ENCODE assay signal across 30 cellular contexts in genomic region chr1:78359666-78360065, GRCh38.
"Had no signal": no experiment of that assay in that cellular context is flagged by ENCODE, and none has a peak within 500 bp of the region (broad histone marks: within the 10 kb centered on the region; RNA-seq: fewer than 3 reads in every experiment).

No MANE protein-coding gene starts in this region.

- H3K36me3 ChIP-seq: adrenal gland, breast epithelium, SJSA1 had no signal

- DNase-seq: activated CD4-positive, alpha-beta T cell treated with anti-CD3 and anti-CD28 coated beads, Interleukin-2, amount 10 ng/mL, durations not matched to agents 7 days and 5 days; activated CD4-positive, alpha-beta T cell treated with anti-CD3 and anti-CD28 coated beads, Interleukin-2, amount 50 U/mL, for 48 hours; activated CD8-positive, alpha-beta memory T cell treated with anti-CD3 and anti-CD28 coated beads, Interleukin-2, amount 50 U/mL, for 4 hours; activated CD8-positive, alpha-beta T cell treated with anti-CD3 and anti-CD28 coated beads, Interleukin-2, amount 10 ng/mL, durations not matched to agents 7 days and 5 days; activated gamma-delta T cell treated with Interleukin-2 at 50 U/mL for 16 hours; activated naive CD4-positive, alpha-beta T cell treated with anti-CD3 and anti-CD28 coated beads for 36 hours; activated T-cell treated with anti-CD3 and anti-CD28 coated beads for 4 hours; activated T-cell treated with anti-CD3 and anti-CD28 coated beads, Interleukin-2, amount 50 U/mL, for 4 hours; adrenal gland; body of pancreas; KG1; NCI-H1092 treated with DMSO at 0.1 percent for 48 hours; NCI-H1417; NCI-H146; NCI-H187; NCI-H2029 treated with DMSO at 0.1 percent for 48 hours; NCI-H2107; NCI-H226; NCI-H524 treated with DMSO at 0.1 percent for 48 hours; NCI-H748 treated with DMSO at 0.1 percent for 48 hours; RPMI8226; SHP77 treated with DMSO at 0.1 percent for 48 hours; SK-N-SH had no signal

- ATAC-seq: activated CD8-positive, alpha-beta T cell treated with anti-CD3 and anti-CD28 coated beads, Interleukin-2, amount 10 ng/mL, durations not matched to agents 7 days and 5 days; activated naive CD4-positive, alpha-beta T cell treated with anti-CD3 and anti-CD28 coated beads, Interleukin-2, amount 50 U/mL, for 72 hours; activated T-cell treated with anti-CD3 and anti-CD28 coated beads, Interleukin-2, amount 50 U/mL, for 4 hours; body of pancreas; Panc1 had no signal

- H3K27ac ChIP-seq: adrenal gland, body of pancreas, breast epithelium, SJSA1 had no signal

- H3K36me3 Mint-ChIP-seq: activated naive CD4-positive, alpha-beta T cell treated with anti-CD3 and anti-CD28 coated beads, Interleukin-2, amount 50 U/mL, for 72 hours had no signal

- H3K27me3 ChIP-seq: adrenal gland, body of pancreas, breast epithelium, SJSA1 had no signal

- H3K9me3 Mint-ChIP-seq: activated CD4-positive, alpha-beta T cell treated with anti-CD3 and anti-CD28 coated beads, Interleukin-2, amount 10 ng/mL, durations not matched to agents 7 days and 5 days; activated naive CD4-positive, alpha-beta T cell treated with anti-CD3 and anti-CD28 coated beads for 36 hours; activated naive CD4-positive, alpha-beta T cell treated with anti-CD3 and anti-CD28 coated beads, Interleukin-2, amount 50 U/mL, for 72 hours; activated T-cell treated with anti-CD3 and anti-CD28 coated beads, Interleukin-2, amount 50 U/mL, for 4 hours; activated T-helper 1 cell treated with anti-CD3 and anti-CD28 coated beads, Interleukin-12 subunit alpha, Interleukin-12 subunit beta, Interleukin-2, Interleukin-4 antibody, amounts not matched to agents 30 ng/mL and 10 ng/mL and 1 ng/mL, durations not matched to agents 14 hours and 24 hours and 36 hours; T-helper 1 cell treated with Interleukin-12 subunit alpha and Interleukin-12 subunit beta and Interleukin-4 antibody, amounts not matched to agents 30 μg/mL and 1 μg/mL, for 36 hours; T-helper 2 cell treated with Interferon-gamma antibody and Interleukin-4, amounts not matched to agents 5 μg/mL and 100 μg/mL, for 36 hours had no signal

- H3K27ac Mint-ChIP-seq: activated CD4-positive, alpha-beta T cell treated with anti-CD3 and anti-CD28 coated beads, Interleukin-2, amount 10 ng/mL, durations not matched to agents 7 days and 5 days; activated CD8-positive, alpha-beta T cell treated with anti-CD3 and anti-CD28 coated beads, Interleukin-2, amount 10 ng/mL, durations not matched to agents 7 days and 5 days; activated naive CD4-positive, alpha-beta T cell treated with anti-CD3 and anti-CD28 coated beads for 36 hours; activated naive CD4-positive, alpha-beta T cell treated with anti-CD3 and anti-CD28 coated beads, Interleukin-2, amount 50 U/mL, for 72 hours; activated T-helper 1 cell treated with anti-CD3 and anti-CD28 coated beads, Interleukin-12 subunit alpha, Interleukin-12 subunit beta, Interleukin-2, Interleukin-4 antibody, amounts not matched to agents 30 ng/mL and 10 ng/mL and 1 ng/mL, durations not matched to agents 14 hours and 24 hours and 36 hours; T-helper 1 cell treated with Interleukin-12 subunit alpha and Interleukin-12 subunit beta and Interleukin-4 antibody, amounts not matched to agents 30 μg/mL and 1 μg/mL, for 36 hours; T-helper 2 cell treated with Interferon-gamma antibody and Interleukin-4, amounts not matched to agents 5 μg/mL and 100 μg/mL, for 36 hours had no signal

- H3K4me1 ChIP-seq: adrenal gland, body of pancreas, breast epithelium, SJSA1 had no signal

- H3K4me1 Mint-ChIP-seq: activated CD4-positive, alpha-beta T cell treated with anti-CD3 and anti-CD28 coated beads, Interleukin-2, amount 10 ng/mL, durations not matched to agents 7 days and 5 days had no signal

- H3K9ac ChIP-seq: SK-N-SH had no signal

- H3K4me3 ChIP-seq: adrenal gland, body of pancreas, breast epithelium, SJSA1 had no signal

- H3K27me3 Mint-ChIP-seq: activated CD4-positive, alpha-beta T cell treated with anti-CD3 and anti-CD28 coated beads, Interleukin-2, amount 10 ng/mL, durations not matched to agents 7 days and 5 days had no signal

- H3K9me3 ChIP-seq: adrenal gland, body of pancreas, breast epithelium, SJSA1, SK-N-SH had no signal

- H3K4me2 ChIP-seq: SK-N-SH had no signal

- H3K4me3 Mint-ChIP-seq: activated CD4-positive, alpha-beta T cell treated with anti-CD3 and anti-CD28 coated beads, Interleukin-2, amount 10 ng/mL, durations not matched to agents 7 days and 5 days; activated CD8-positive, alpha-beta T cell treated with anti-CD3 and anti-CD28 coated beads, Interleukin-2, amount 10 ng/mL, durations not matched to agents 7 days and 5 days; activated naive CD4-positive, alpha-beta T cell treated with anti-CD3 and anti-CD28 coated beads for 36 hours; activated T-cell treated with anti-CD3 and anti-CD28 coated beads, Interleukin-2, amount 50 U/mL, for 4 hours; activated T-helper 1 cell treated with anti-CD3 and anti-CD28 coated beads, Interleukin-12 subunit alpha, Interleukin-12 subunit beta, Interleukin-2, Interleukin-4 antibody, amounts not matched to agents 30 ng/mL and 10 ng/mL and 1 ng/mL, durations not matched to agents 14 hours and 24 hours and 36 hours; T-helper 1 cell treated with Interleukin-12 subunit alpha and Interleukin-12 subunit beta and Interleukin-4 antibody, amounts not matched to agents 30 μg/mL and 1 μg/mL, for 36 hours; T-helper 2 cell treated with Interferon-gamma antibody and Interleukin-4, amounts not matched to agents 5 μg/mL and 100 μg/mL, for 36 hours had no signal
